Comparison of ENCODE assay signal across 8 cellular contexts in the genomic region with DNA sequence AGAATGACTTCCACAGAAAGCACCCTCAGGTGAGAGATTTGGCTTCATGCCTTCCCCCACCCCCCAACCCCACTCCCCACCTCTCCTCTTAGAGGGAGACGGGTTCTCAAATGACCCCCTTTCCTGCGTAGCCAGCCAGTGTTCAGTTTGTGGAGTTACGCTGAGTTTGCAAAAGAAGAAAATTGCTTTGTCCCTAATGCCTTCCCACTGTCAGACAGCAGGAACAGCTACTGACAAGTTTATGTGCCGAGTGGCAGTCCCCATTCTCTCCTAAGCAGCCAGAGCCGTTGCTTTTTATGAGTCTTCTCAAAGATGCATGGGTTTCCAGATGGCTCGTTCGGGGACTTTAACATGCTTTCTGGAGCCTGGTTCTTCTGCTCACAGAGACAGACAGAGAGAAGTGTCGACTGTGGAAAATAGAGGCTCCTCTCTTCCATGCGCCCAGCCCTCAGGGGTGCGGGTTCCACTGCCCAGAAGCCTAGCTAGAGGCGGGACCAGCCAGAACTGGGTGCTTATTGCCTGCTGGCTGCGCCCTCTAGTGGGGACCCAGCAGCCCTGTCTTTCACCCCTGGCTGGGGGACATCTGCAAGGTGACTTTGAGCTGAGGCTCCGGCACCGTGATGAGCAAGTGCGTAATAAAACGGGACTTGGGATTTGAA.
DNase-seq lines count a peak whose midpoint lies in the region; ATAC-seq and TF ChIP-seq lines count a peak whose summit lies in the region.

No MANE protein-coding gene starts in this region.

- no peaks in the 10 kb centered on the region for H3K27me3 ChIP-seq in heart left ventricle

- ATAC-seq in GM21423 (IDR thresholded peaks at IDR 0.05; ENCODE audit: unreplicated experiment) (peak; percentile 62), T-cell (replicated peaks in 1 of 4) (peak; percentile 72 to 82 (median 80)), heart left ventricle (peak; percentile 78 to 91 (median 88))
- ATAC-seq in activated naive CD8-positive, alpha-beta T cell treated with anti-CD3 and anti-CD28 coated beads, Interleukin-2, amount 50 U/mL, for 24 hours = peak; percentile 90

- peaks cover 32% of the 10 kb centered on the region for H3K36me3 Mint-ChIP-seq in T-cell
- H3K36me3 Mint-ChIP-seq in activated naive CD8-positive, alpha-beta T cell treated with anti-CD3 and anti-CD28 coated beads, Interleukin-2, amount 50 U/mL, for 24 hours (ENCODE audit: low read depth) = no peaks in the 10 kb centered on the region

- POLR2A ChIA-PET in T-cell (lab: Charles Lee) = no interaction called here

- peak overlapping the region in 2 of 3 donors; percentile 37 to 39 for H3K4me3 Mint-ChIP-seq in T-cell
- peak overlapping the region; percentile 3 for H3K4me3 Mint-ChIP-seq in activated naive CD8-positive, alpha-beta T cell treated with anti-CD3 and anti-CD28 coated beads, Interleukin-2, amount 50 U/mL, for 24 hours

- H3K4me1 ChIP-seq in heart left ventricle = peaks cover 0 to 28% (median 10%) of the 10 kb centered on the region in 12 donors

- 30 to 36% (median 33%) methylated on average over 15 to 16 of the region's 16 CpGs for WGBS in heart left ventricle, 4 donors

- H3K36me3 ChIP-seq in heart left ventricle = peaks cover 0 to 16% (median 4%) of the 10 kb centered on the region in 9 donors

- no peaks in the 10 kb centered on the region for H3K9me3 ChIP-seq in heart left ventricle

- no peak overlapping the region for H3K4me3 ChIP-seq in heart left ventricle

- intact Hi-C loops in heart left ventricle (cut with DNase I) = loop anchor here (1.0 to 10.0 kb wide), 14 partner anchors 71 to 547 kb away; a partner anchor contains a TSS

- peak overlapping the region; percentile 83 to 84 for H3K27ac Mint-ChIP-seq in T-cell
- H3K27ac Mint-ChIP-seq in activated naive CD8-positive, alpha-beta T cell treated with anti-CD3 and anti-CD28 coated beads, Interleukin-2, amount 50 U/mL, for 24 hours = peak overlapping the region; percentile 56

- no peaks in the 10 kb centered on the region for H3K27me3 Mint-ChIP-seq in T-cell
- no peaks in the 10 kb centered on the region for H3K27me3 Mint-ChIP-seq in activated naive CD8-positive, alpha-beta T cell treated with anti-CD3 and anti-CD28 coated beads, Interleukin-2, amount 50 U/mL, for 24 hours

- no peaks in the 10 kb centered on the region for H3K9me3 Mint-ChIP-seq in T-cell
- no peaks in the 10 kb centered on the region for H3K9me3 Mint-ChIP-seq in activated naive CD8-positive, alpha-beta T cell treated with anti-CD3 and anti-CD28 coated beads, Interleukin-2, amount 50 U/mL, for 24 hours

- CTCF ChIA-PET in T-cell (lab: Charles Lee) = interaction anchor here (0.6 to 2.9 kb wide), 18 partner anchors 12 to 960 kb away, joined by 3 to 30 read pairs (median 5); no protein-coding TSS in a partner anchor

- peak overlapping the region in 2 of 12 donors; percentile 8 to 35 for H3K27ac ChIP-seq in heart left ventricle

- peak; percentile 87 to 97 (median 96) for TF ChIP-seq CTCF in heart left ventricle (IDR thresholded peaks at IDR 0.05)

- DNase-seq in C1 segment of cervical spinal cord (lab: John Stamatoyannopoulos, UW) = peak in 12 of 14 donors; percentile 29 to 83 (median 66)
- peak; percentile 79 for DNase-seq in NCI-H1105 treated with DMSO at 0.1 percent for 48 hours (lab: John Stamatoyannopoulos, UW)
- peak; percentile 33 to 68 (median 60) for DNase-seq in T-cell
- DNase-seq in activated naive CD8-positive, alpha-beta T cell treated with anti-CD3 and anti-CD28 coated beads, Interleukin-2, amount 50 U/mL, for 24 hours = peak; percentile 74
- DNase-seq in heart left ventricle = peak; percentile 80 to 87 (median 82)
- peak; percentile 88 for DNase-seq in retina
- DNase-seq in NCI-H226 = no peak

- H3K4me1 Mint-ChIP-seq in T-cell = peaks cover 21 to 38% (median 36%) of the 10 kb centered on the region in 3 donors
- H3K4me1 Mint-ChIP-seq in activated naive CD8-positive, alpha-beta T cell treated with anti-CD3 and anti-CD28 coated beads, Interleukin-2, amount 50 U/mL, for 24 hours = peaks cover 34% of the 10 kb centered on the region

- TF ChIP-seq POLR2A in heart left ventricle (IDR thresholded peaks at IDR 0.05) = no peak
